In genomic region chr3:69777582-69777967, GRCh38 we compare ENCODE assay signal across 1 cellular context.
TF ChIP-seq lines count a peak whose summit lies in the region.

No MANE protein-coding gene starts in this region.

TF ChIP-seq in K562, 482 proteins besides CTCF, POLR2A, EP300 and RAD21 (continued from another document):
- TF ChIP-seq CBX5 (IDR thresholded peaks at IDR 0.05; ENCODE audit: borderline replicate concordance, low read depth) (no peak), STAT5B (CRISPR knock-in tag; IDR thresholded peaks at IDR 0.05) (no peak), MTA3 (IDR thresholded peaks at IDR 0.05; ENCODE audit: borderline replicate concordance) (0 out of 2 replicates have a peak, but pooled peaks have one; percentile 48)
